In the genomic region with DNA sequence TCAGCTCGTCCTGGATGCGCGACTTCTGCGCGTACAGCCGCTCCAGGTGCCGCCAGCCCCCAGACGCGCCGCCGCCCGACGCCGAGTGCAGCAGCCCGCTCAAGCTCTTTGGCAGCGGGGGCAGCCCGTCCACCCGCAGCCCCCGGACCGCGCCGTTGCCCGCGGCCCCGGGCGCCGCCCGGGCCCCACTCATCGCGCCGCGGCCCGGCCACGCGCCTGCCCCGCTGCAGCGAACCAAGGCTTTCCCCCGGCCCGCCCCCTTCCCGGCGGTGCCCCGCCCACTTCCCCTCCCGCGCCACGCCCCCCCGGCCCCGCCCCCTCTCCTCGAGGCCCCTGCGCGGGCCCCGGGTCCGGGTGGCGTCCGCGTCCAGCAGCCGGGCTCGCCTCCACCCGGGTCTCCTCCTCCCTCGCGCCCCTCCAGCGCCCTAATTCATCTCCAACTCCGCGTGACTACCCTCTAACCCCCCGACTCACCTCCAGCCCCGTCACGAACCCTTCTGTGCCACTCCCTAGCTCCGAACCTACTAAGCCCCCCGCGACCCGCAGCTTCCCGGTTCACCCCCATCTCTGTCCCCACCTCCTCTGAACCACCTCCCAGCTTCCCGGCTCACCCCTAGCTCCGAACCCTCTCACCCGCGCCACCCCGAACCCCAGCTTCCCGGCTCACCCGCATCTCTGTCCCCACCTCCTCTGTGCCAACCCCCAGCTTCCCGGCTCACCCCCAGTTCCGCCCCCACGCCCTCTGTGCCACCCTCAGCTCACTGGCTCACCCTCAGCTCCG, we compare ENCODE assay signal across 8 cellular contexts. TPM values are rescaled to one million over a fixed set of nuclear protein-coding genes. Genes with fewer than 3 reads are reported as not detected.
DNase-seq lines count a peak whose midpoint lies in the region; ATAC-seq, FAIRE-seq and TF ChIP-seq lines count a peak whose summit lies in the region.

A gene (minus strand): TSS at position 236 of the 781 bp plus-strand sequence. CDS start 43 bp downstream, at position 193.

- TF ChIP-seq CTCF in C4-2B (conservative IDR thresholded peaks at IDR 0.05) = no peak

- peak within 1 kb of the TSS; percentile 70 for H3K4me3 Mint-ChIP-seq in central memory CD8-positive, alpha-beta T cell

- DNase-seq in HTR-8/SVneo (ENCODE audit: insufficient read length, low spot score) (peak; percentile 71), left lobe of liver (ENCODE audit: low spot score) (peak; percentile 74), SW 1271 (lab: John Stamatoyannopoulos, UW) (no peak)
- peak; percentile 50 to 64 (median 56) for DNase-seq in activated CD4-positive, CD25-positive, alpha-beta regulatory T cell (lab: John Stamatoyannopoulos, UW)
- DNase-seq in central memory CD8-positive, alpha-beta T cell (ENCODE audit: low spot score in 2 of 2) = peak; percentile 34 to 50
- DNase-seq in stimulated activated CD4-positive, alpha-beta T cell treated with anti-CD3 and anti-CD28 coated beads, Interleukin-2, amount 100 ng/mL, for 4 hours (ENCODE audit: low read depth) = peak; percentile 61

- no peaks in the 10 kb centered on the region for H3K36me3 Mint-ChIP-seq in central memory CD8-positive, alpha-beta T cell (ENCODE audit: insufficient read depth)

- ATAC-seq in GM19397 (IDR thresholded peaks at IDR 0.05; ENCODE audit: unreplicated experiment) = peak; percentile 64
- peak; percentile 68 for ATAC-seq in central memory CD8-positive, alpha-beta T cell (replicated peaks; ENCODE audit: extremely low read depth, poor library complexity, severe bottlenecking)
- peak; percentile 89 for ATAC-seq in left lobe of liver

- peak within 1 kb of the TSS; percentile 41 for H3K27ac Mint-ChIP-seq in central memory CD8-positive, alpha-beta T cell (ENCODE audit: low read depth)

- FAIRE-seq in HTR-8/SVneo (lab: Jason Lieb, UNC) = no peak

- H3K27me3 Mint-ChIP-seq in central memory CD8-positive, alpha-beta T cell = peaks cover 2% of the 10 kb centered on the region

- H3K9me3 Mint-ChIP-seq in central memory CD8-positive, alpha-beta T cell = no peaks in the 10 kb centered on the region

- peaks cover 17% of the 10 kb centered on the region for H3K4me1 Mint-ChIP-seq in central memory CD8-positive, alpha-beta T cell

- peak within 1 kb of the TSS; percentile 27 for H3K27ac ChIP-seq in C4-2B

RNA-seq across cellular contexts. Expression of the gene that starts here (rescaled TPM):
- total RNA-seq in left lobe of liver = 3.3 TPM

Comparison
In these comparisons a context has a peak if more than half of its experiments do, and no peak if none do; other contexts are left out.
1. DNase-seq: peak in HTR-8/SVneo (single experiment), activated CD4-positive, CD25-positive, alpha-beta regulatory T cell (4 of 4), central memory CD8-positive, alpha-beta T cell (2 of 2), left lobe of liver (single experiment) and stimulated activated CD4-positive, alpha-beta T cell treated with anti-CD3 and anti-CD28 coated beads, Interleukin-2, amount 100 ng/mL, for 4 hours (single experiment); none in SW 1271 (0 of 2).
2. Peak in every context shown above with its lines, with median percentiles within 50 percentile points of each other: ATAC-seq.